Comparison of ENCODE assay signal across 12 cellular contexts in genomic region chr20:44494681-44495080, GRCh38. TPM values are rescaled to one million over a fixed set of nuclear protein-coding genes. Genes with fewer than 3 reads are reported as not detected.
DNase-seq lines count a peak whose midpoint lies in the region; ATAC-seq and TF ChIP-seq lines count a peak whose summit lies in the region.
"Had no signal": no experiment of that assay in that cellular context is flagged by ENCODE, and none has a peak within 500 bp of the region (broad histone marks: within the 10 kb centered on the region; RNA-seq: fewer than 3 reads in every experiment).

No MANE protein-coding gene starts in this region.

- H3K27ac ChIP-seq in mammary epithelial cell (ENCODE audit: insufficient read depth, low read depth, low read length) (peak overlapping the region; percentile 100), mesenchymal stem cell (ENCODE audit: low read length, poor library complexity, severe bottlenecking) (peak overlapping the region; percentile 55), uterus (peak overlapping the region; percentile 67 to 76)

- H3K4me1 ChIP-seq in mammary epithelial cell (ENCODE audit: insufficient read depth, low read length): peaks cover 41% of the 10 kb centered on the region
- H3K4me1 ChIP-seq in mesenchymal stem cell (ENCODE audit: control insufficient read depth, insufficient read depth, low read depth, low read length): peaks cover 4% of the 10 kb centered on the region
- no peaks in the 10 kb centered on the region for H3K4me1 ChIP-seq in uterus

- H3K36me3 Mint-ChIP-seq in activated naive CD4-positive, alpha-beta T cell treated with anti-CD3 and anti-CD28 coated beads for 36 hours (ENCODE audit: low read depth): peaks cover 39% of the 10 kb centered on the region

- no peak for DNase-seq in activated naive CD4-positive, alpha-beta T cell treated with anti-CD3 and anti-CD28 coated beads for 36 hours
- DNase-seq in activated naive CD4-positive, alpha-beta T cell treated with Interleukin-2 at 50 U/mL for 16 hours: no peak
- DNase-seq in mammary epithelial cell (no peak), mesenchymal stem cell (no peak), uterus (no peak), NCI-H446 treated with DMSO at 0.1 percent for 48 hours (lab: John Stamatoyannopoulos, UW) (no peak), NCI-H526 (lab: John Stamatoyannopoulos, UW) (no peak)
- DNase-seq: DMS79 treated with DMSO at 0.1 percent for 48 hours, heart left ventricle, right lobe of liver, T1000 had no signal

- H4K20me1 ChIP-seq in mammary epithelial cell (ENCODE audit: insufficient read depth, low read length): no peaks in the 10 kb centered on the region

- TF ChIP-seq CTCF in mammary epithelial cell (conservative IDR thresholded peaks at IDR 0.05 in 1 of 2, IDR thresholded peaks at IDR 0.05 in 1 of 2; ENCODE audit: extremely low read depth in 1 of 2, insufficient read depth in 1 of 2, low read depth in 1 of 2, low read length in 2 of 2) (no peak), uterus (IDR thresholded peaks at IDR 0.05) (no peak)

- H2BK120ac ChIP-seq in mesenchymal stem cell (ENCODE audit: low read depth, low read length): no peak overlapping the region

- H3K4me3 Mint-ChIP-seq in activated naive CD4-positive, alpha-beta T cell treated with anti-CD3 and anti-CD28 coated beads for 36 hours: no peak overlapping the region

- H3K4me2 ChIP-seq in mammary epithelial cell (ENCODE audit: insufficient read depth, low read depth, low read length) (peak overlapping the region; percentile 56), mesenchymal stem cell (ENCODE audit: low read length, poor library complexity, severe bottlenecking) (no peak overlapping the region)

- peaks cover 11% of the 10 kb centered on the region for H3K79me2 ChIP-seq in mammary epithelial cell (ENCODE audit: insufficient read depth, low read length)

- no peak for TF ChIP-seq POLR2A in uterus (IDR thresholded peaks at IDR 0.05)

- H3K27me3 ChIP-seq in mammary epithelial cell (ENCODE audit: insufficient read depth, low read length) (no peaks in the 10 kb centered on the region), mesenchymal stem cell (ENCODE audit: control insufficient read depth in 1 of 2, insufficient read depth in 1 of 2, low read length in 2 of 2) (no peaks in the 10 kb centered on the region), uterus (no peaks in the 10 kb centered on the region)
- H3K27me3 ChIP-seq: heart left ventricle, right lobe of liver had no signal

- no peaks in the 10 kb centered on the region for H3K9me3 Mint-ChIP-seq in activated naive CD4-positive, alpha-beta T cell treated with anti-CD3 and anti-CD28 coated beads for 36 hours

- H3K36me3 ChIP-seq in mammary epithelial cell (ENCODE audit: insufficient read depth, low read length) (peaks cover 11% of the 10 kb centered on the region), mesenchymal stem cell (ENCODE audit: control insufficient read depth in 1 of 2, insufficient read depth in 2 of 2, low read depth in 1 of 2, low read length in 2 of 2) (peaks cover 11 to 74% of the 10 kb centered on the region in 2 experiments), uterus (no peaks in the 10 kb centered on the region)

- H2BK5ac ChIP-seq in mesenchymal stem cell (ENCODE audit: low read depth, low read length, poor library complexity, severe bottlenecking): no peak overlapping the region

- H3K18ac ChIP-seq in mesenchymal stem cell (ENCODE audit: low read depth in 1 of 2, low read length in 2 of 2): no peak overlapping the region

- peak overlapping the region; percentile 82 for H3K27ac Mint-ChIP-seq in activated naive CD4-positive, alpha-beta T cell treated with anti-CD3 and anti-CD28 coated beads for 36 hours

- H3K9ac ChIP-seq in mammary epithelial cell (ENCODE audit: insufficient read depth, low read length): peak overlapping the region; percentile 95
- H3K9ac ChIP-seq in mesenchymal stem cell (ENCODE audit: low read length): peak overlapping the region; percentile 75

- no peaks in the 10 kb centered on the region for H3K9me3 ChIP-seq in mammary epithelial cell (replicated peaks; ENCODE audit: insufficient read depth, low read length)
- no peaks in the 10 kb centered on the region for H3K9me3 ChIP-seq in mesenchymal stem cell (ENCODE audit: control insufficient read depth, low read length)
- no peaks in the 10 kb centered on the region for H3K9me3 ChIP-seq in uterus
- H3K9me3 ChIP-seq: heart left ventricle, right lobe of liver had no signal

- H2AFZ ChIP-seq in mammary epithelial cell (ENCODE audit: low read depth, low read length) (no peak overlapping the region), mesenchymal stem cell (ENCODE audit: low read depth, low read length) (no peak overlapping the region)

- H3K79me1 ChIP-seq in mesenchymal stem cell (replicated peaks; ENCODE audit: low read length, poor library complexity, severe bottlenecking): peaks cover 4% of the 10 kb centered on the region

- dilution Hi-C loops in mammary epithelial cell (cut with HindIII; ENCODE audit: low sequenced_read_pairs): no loop called here

- H3K23ac ChIP-seq in mesenchymal stem cell (ENCODE audit: low read length in 2 of 2): no peak overlapping the region

- H3K4me3 ChIP-seq in mammary epithelial cell (replicated peaks in 1 of 3; ENCODE audit: insufficient read depth in 1 of 3, low read depth in 2 of 3, low read length in 3 of 3) (no peak overlapping the region), mesenchymal stem cell (ENCODE audit: insufficient read depth in 1 of 2, low read depth in 1 of 2, low read length in 2 of 2) (no peak overlapping the region), uterus (no peak overlapping the region)
- H3K4me3 ChIP-seq: heart left ventricle, right lobe of liver had no signal

- ATAC-seq in GM21515 (IDR thresholded peaks at IDR 0.05; ENCODE audit: unreplicated experiment): no peak
- ATAC-seq: heart left ventricle had no signal

- H3K27me3 Mint-ChIP-seq in activated naive CD4-positive, alpha-beta T cell treated with anti-CD3 and anti-CD28 coated beads for 36 hours (ENCODE audit: low read depth): no peaks in the 10 kb centered on the region

- CTCF ChIA-PET in activated naive CD4-positive, alpha-beta T cell treated with anti-CD3 and anti-CD28 coated beads for 36 hours (lab: Charles Lee): interaction anchor here (0.6 to 1.1 kb wide), 3 partner anchors 19 to 115 kb away, joined by 3 read pairs; partner anchors contain the start of gene TTPAL
- CTCF ChIA-PET in mammary epithelial cell (lab: Charles Lee; ENCODE audit: low non-redundant PET): no interaction called here

- no peak overlapping the region for H2AK5ac ChIP-seq in mesenchymal stem cell (ENCODE audit: low read length, severe bottlenecking)

- no peak overlapping the region for H3K14ac ChIP-seq in mesenchymal stem cell (ENCODE audit: low read length in 2 of 2)

- in situ Hi-C loops in mammary epithelial cell (cut with MboI; ENCODE audit: low sequenced_read_pairs in 2 of 2): loop anchor here in 1 of 2 donors (5.0 kb wide), 1 partner anchor 78 kb away; no protein-coding TSS in a partner anchor

- no TSS peak for BruUV-seq in mammary epithelial cell (replicated peaks; lab: Mats Ljungman, UMichigan)

- intact Hi-C loops in activated naive CD4-positive, alpha-beta T cell treated with anti-CD3 and anti-CD28 coated beads for 36 hours (cut with micrococcal nuclease): loop anchor here (1.0 to 10.0 kb wide), 4 partner anchors 18 to 480 kb away; partner anchors contain the start of gene SERINC3
- intact Hi-C loops in mammary epithelial cell (cut with micrococcal nuclease) (loop anchor here (10.0 kb wide), 1 partner anchor 240 kb away; no protein-coding TSS in a partner anchor), uterus (cut with DNase I; ENCODE audit: low total_unique reads) (no loop called here)

- no peak overlapping the region for H3K4ac ChIP-seq in mesenchymal stem cell (ENCODE audit: low read depth in 1 of 2, low read length in 2 of 2)

- peak overlapping the region in 1 of 2 experiments; percentile 33 for H2BK12ac ChIP-seq in mesenchymal stem cell (ENCODE audit: low read length in 2 of 2)

- no peak overlapping the region for H2BK15ac ChIP-seq in mesenchymal stem cell (ENCODE audit: low read depth, poor library complexity, severe bottlenecking)

- peaks cover 41% of the 10 kb centered on the region for H3K4me1 Mint-ChIP-seq in activated naive CD4-positive, alpha-beta T cell treated with anti-CD3 and anti-CD28 coated beads for 36 hours (ENCODE audit: low read depth)

- H4K8ac ChIP-seq in mesenchymal stem cell (ENCODE audit: low read length): peak overlapping the region; percentile 41

- no peak overlapping the region for H4K91ac ChIP-seq in mesenchymal stem cell (ENCODE audit: low read length)

- WGBS in mammary epithelial cell (ENCODE audit: low coverage, missing lambda C conversion rate): 91% methylated on average over 3 of the region's 3 CpGs
- WGBS in mesenchymal stem cell: 99% methylated on average over 3 of the region's 3 CpGs

RNA-seq across cellular contexts. Expression of gene TTPAL, which starts 19.0 kb away (rescaled TPM):
- 10 to 100 TPM; 10.8 to 11.5 TPM for total RNA-seq in activated naive CD4-positive, alpha-beta T cell treated with anti-CD3 and anti-CD28 coated beads for 36 hours
- 10 to 100 TPM; 59.0 TPM for total RNA-seq in mammary epithelial cell
- 16.1 TPM for polyA plus RNA-seq in mammary epithelial cell
- 72.9 TPM for polyA minus RNA-seq in mammary epithelial cell
- 9.3 TPM for polyA plus RNA-seq in mesenchymal stem cell (2013, experiment 1 of 2)
- 10.5 TPM for polyA plus RNA-seq in mesenchymal stem cell (2013, experiment 2 of 2)
- 10 to 100 TPM in 2 of 4 donors, 1 to 10 TPM in 2; 4.9 to 18.2 (median 10.0) TPM for total RNA-seq in uterus

RNA-seq across cellular contexts. Expression of gene SERINC3, which starts 27.2 kb away (rescaled TPM):
- total RNA-seq in activated naive CD4-positive, alpha-beta T cell treated with anti-CD3 and anti-CD28 coated beads for 36 hours: 10 to 100 TPM; 48.7 to 50.2 TPM
- total RNA-seq in mammary epithelial cell (100 to 1,000 TPM; 101 to 153 TPM), uterus (100 to 1,000 TPM in 1 of 4 donors, 10 to 100 TPM in 3; 44.1 to 113 (median 58.3) TPM)
- 169 TPM for polyA plus RNA-seq in mammary epithelial cell
- polyA minus RNA-seq in mammary epithelial cell: 194 TPM
- 154 TPM for polyA plus RNA-seq in mesenchymal stem cell (2013, experiment 1 of 2)
- 162 TPM for polyA plus RNA-seq in mesenchymal stem cell (2013, experiment 2 of 2)
